Comparison of ENCODE assay signal across 8 cellular contexts in the genomic region with DNA sequence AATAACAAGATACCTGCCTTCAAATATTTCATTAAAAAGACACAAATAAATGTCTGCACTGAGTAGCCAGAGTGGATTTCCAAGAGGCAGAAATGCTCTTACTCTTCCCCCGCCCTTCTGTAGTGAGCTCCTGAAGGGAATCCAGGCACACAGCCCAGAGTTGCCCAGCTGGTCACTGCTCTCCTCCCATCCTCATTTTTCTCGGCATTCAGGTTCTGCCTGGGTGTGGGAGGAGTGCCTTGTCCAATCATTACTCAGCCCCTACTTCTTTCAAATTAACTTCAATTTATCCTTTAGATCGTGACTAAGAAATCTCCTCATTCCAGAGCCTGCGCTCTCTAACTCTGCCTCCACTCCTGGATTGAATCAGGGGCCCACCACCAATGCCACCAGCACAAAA. TPM values are rescaled to one million over a fixed set of nuclear protein-coding genes. Genes with fewer than 3 reads are reported as not detected.
A peak's percentile ranks its signal among the peaks of the same experiment; 100 is the strongest.
DNase-seq lines count a peak whose midpoint lies in the region; ATAC-seq, FAIRE-seq and TF ChIP-seq lines count a peak whose summit lies in the region.

No MANE protein-coding gene starts in this region.

- in situ Hi-C loops in ACHN (cut with HindIII; ENCODE audit: low pct_ligation_motif_present, low pct_unique_long_range_greater_than_20kb, low sequenced_read_pairs): no loop called here

- 21 to 27% methylated on average over 4 of the region's 4 CpGs for WGBS in body of pancreas, 2 donors
- WGBS in stomach, 5 donors: 27 to 43% (median 38%) methylated on average over 4 of the region's 4 CpGs

- peak; percentile 74 for DNase-seq in HCEC 1CT
- DNase-seq in body of pancreas: peak; percentile 72 to 84 (median 80)
- peak in 31 of 51 donors; percentile 14 to 82 (median 40) for DNase-seq in hypothalamus (lab: John Stamatoyannopoulos, UW)
- DNase-seq in stomach: peak; percentile 77
- DNase-seq in ACHN: no peak
- no peak for DNase-seq in GM12891 (ENCODE audit: insufficient read length, low spot score)
- DNase-seq in germinal center (ENCODE audit: low spot score): no peak
- no peak for DNase-seq in BE2C

- H3K27ac ChIP-seq in body of pancreas (peak overlapping the region in 3 of 4 donors; percentile 68 to 77 (median 77)), stomach (peak overlapping the region; percentile 34 to 75 (median 70))

- no peak for FAIRE-seq in GM12891 (lab: Jason Lieb, UNC)

- TF ChIP-seq EP300 in stomach (IDR thresholded peaks at IDR 0.05): no peak

- intact Hi-C loops in body of pancreas (cut with DNase I) (no loop called here), stomach (cut with DNase I; ENCODE audit: low total_unique reads) (no loop called here)

- TF ChIP-seq POLR2A in body of pancreas (IDR thresholded peaks at IDR 0.05) (no peak), stomach (IDR thresholded peaks at IDR 0.05) (no peak), GM12891 (IDR thresholded peaks at IDR 0.05; ENCODE audit: low read depth, low read length) (no peak)

- peaks cover 80% of the 10 kb centered on the region for H3K4me1 ChIP-seq in body of pancreas
- peaks cover 54 to 93% (median 74%) of the 10 kb centered on the region in 4 donors for H3K4me1 ChIP-seq in stomach
- peaks cover 11% of the 10 kb centered on the region for H3K4me1 ChIP-seq in BE2C

- H3K36me3 ChIP-seq in body of pancreas (replicated peaks in 1 of 2; ENCODE audit: insufficient read depth in 1 of 2, low read depth in 2 of 2) (no peaks in the 10 kb centered on the region), stomach (peaks cover 0 to 12% (median 6%) of the 10 kb centered on the region in 4 donors), BE2C (no peaks in the 10 kb centered on the region)

- H3K9me3 ChIP-seq in body of pancreas (no peaks in the 10 kb centered on the region), stomach (no peaks in the 10 kb centered on the region), BE2C (no peaks in the 10 kb centered on the region)

- TF ChIP-seq CTCF in body of pancreas (IDR thresholded peaks at IDR 0.05) (no peak), stomach (IDR thresholded peaks at IDR 0.05) (no peak), BE2C (IDR thresholded peaks at IDR 0.05; ENCODE audit: low read depth, low read length) (no peak)

- H3K4me3 ChIP-seq in body of pancreas (no peak overlapping the region), stomach (no peak overlapping the region), BE2C (ENCODE audit: low read depth, low read length) (no peak overlapping the region)

- peak; percentile 82 for ATAC-seq in body of pancreas

- H3K27me3 ChIP-seq in body of pancreas: no peaks in the 10 kb centered on the region
- H3K27me3 ChIP-seq in stomach: no peaks in the 10 kb centered on the region
- no peaks in the 10 kb centered on the region for H3K27me3 ChIP-seq in BE2C

TF ChIP-seq in GM12891, 5 proteins besides CTCF, POLR2A, EP300 and RAD21:
- no peak for TF ChIP-seq PAX5 (IDR thresholded peaks at IDR 0.05; ENCODE audit: insufficient read depth, low read length, severe bottlenecking)
- no peak for TF ChIP-seq POU2F2 (IDR thresholded peaks at IDR 0.05; ENCODE audit: low read depth, low read length)
- no peak for TF ChIP-seq POLR2AphosphoS5 (IDR thresholded peaks at IDR 0.05; ENCODE audit: low read depth, low read length)
- no peak for TF ChIP-seq SPI1 (IDR thresholded peaks at IDR 0.05; ENCODE audit: low read depth, low read length)
- no peak for TF ChIP-seq TAF1 (IDR thresholded peaks at IDR 0.05; ENCODE audit: low read depth, low read length)

RNA-seq across cellular contexts. Expression of gene CCDC6, which starts 12.2 kb away (rescaled TPM):
- total RNA-seq in body of pancreas (10 to 100 TPM; 26.7 to 35.8 TPM), stomach (10 to 100 TPM; 13.9 to 56.0 (median 33.0) TPM)
- 10 to 100 TPM; 12.5 to 14.8 (median 14.2) TPM for polyA plus RNA-seq in stomach
- polyA plus RNA-seq in GM12891 (2012; ENCODE audit: low read depth, missing spikeins): 12.9 TPM
- 11.4 TPM for polyA plus RNA-seq in BE2C (2012; ENCODE audit: insufficient read depth, insufficient read length, low read depth)

Comparison
In these comparisons a context has a peak if more than half of its experiments do, and no peak if none do; other contexts are left out.
1. DNase-seq: peak in HCEC 1CT (single experiment), body of pancreas (4 of 4), hypothalamus (31 of 51) and stomach (single experiment); none in ACHN (single experiment), GM12891 (single experiment), germinal center (single experiment) and BE2C (single experiment).